Comparison of ENCODE assay signal across 11 cellular contexts in the genomic region with DNA sequence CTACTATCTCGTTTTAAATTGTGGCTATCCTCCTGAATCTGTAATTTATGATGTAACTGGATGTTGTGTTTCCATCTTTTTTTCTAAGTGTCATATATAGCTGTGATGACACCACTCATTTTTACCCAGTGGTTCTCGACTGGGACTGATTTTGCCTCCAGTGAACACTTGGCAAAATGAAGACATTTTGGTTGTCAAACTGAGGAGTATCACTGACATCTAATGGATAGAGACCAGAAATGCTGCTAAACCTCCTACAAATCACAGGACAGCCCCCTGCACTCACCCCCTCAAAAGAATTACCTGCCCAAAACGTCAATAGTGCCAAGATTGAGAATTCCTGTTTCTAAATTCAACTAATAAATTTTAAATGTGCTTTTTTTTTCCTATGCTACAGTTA. TPM values are rescaled to one million over a fixed set of nuclear protein-coding genes. Genes with fewer than 3 reads are reported as not detected.
A peak's percentile ranks its signal among the peaks of the same experiment; 100 is the strongest.
DNase-seq lines count a peak whose midpoint lies in the region; ATAC-seq and TF ChIP-seq lines count a peak whose summit lies in the region.
"Had no signal": no experiment of that assay in that cellular context is flagged by ENCODE, and none has a peak within 500 bp of the region (broad histone marks: within the 10 kb centered on the region; RNA-seq: fewer than 3 reads in every experiment).

No MANE protein-coding gene starts in this region.

- H3K9me3 Mint-ChIP-seq in CD4-positive, alpha-beta memory T cell: no peaks in the 10 kb centered on the region
- no peaks in the 10 kb centered on the region for H3K9me3 Mint-ChIP-seq in activated CD4-positive, alpha-beta memory T cell treated with anti-CD3 and anti-CD28 coated beads, Interleukin-2, amount 10 ng/mL, durations not matched to agents 7 days and 5 days
- H3K9me3 Mint-ChIP-seq in effector memory CD8-positive, alpha-beta T cell: no peaks in the 10 kb centered on the region

- POLR2A ChIA-PET in CD4-positive, alpha-beta memory T cell (lab: Charles Lee; ENCODE audit: partially characterized antibody): interaction anchor here (0.8 kb wide), 1 partner anchor 132 kb away, joined by 3 read pairs; no protein-coding TSS in a partner anchor
- POLR2A ChIA-PET in HCT116 (lab: Charles Lee): no interaction called here
- POLR2A ChIA-PET in activated CD4-positive, alpha-beta memory T cell treated with anti-CD3 and anti-CD28 coated beads, Interleukin-2, amount 10 ng/mL, durations not matched to agents 7 days and 5 days (lab: Charles Lee): interaction anchor here (1.4 kb wide), 1 partner anchor 135 kb away, joined by 3 read pairs; no protein-coding TSS in a partner anchor

- H2AK5ac ChIP-seq in mesendoderm (ENCODE audit: low read length): no peak overlapping the region

- RAD21 ChIA-PET in HCT116 (lab: Charles Lee; ENCODE audit: low non-redundant PET in 1 of 2, low total read pairs in 2 of 2, uncharacterized antibody in 2 of 2, unreplicated experiment in 2 of 2): no interaction called here

- TF ChIP-seq RAD21 in HCT116 (IDR thresholded peaks at IDR 0.05; ENCODE audit: low read depth): 0 out of 2 replicates have a peak, but pooled peaks have one; percentile 30

- TF ChIP-seq POLR2A in HCT116 (IDR thresholded peaks at IDR 0.05; ENCODE audit: borderline replicate concordance, extremely low read depth, insufficient read depth, insufficient read length): no peak

- H2BK120ac ChIP-seq in mesendoderm (ENCODE audit: low read depth, low read length): no peak overlapping the region

- no peaks in the 10 kb centered on the region for H3K9me2 ChIP-seq in HCT116 (ENCODE audit: insufficient read depth)

- no peak overlapping the region for H3K18ac ChIP-seq in mesendoderm (ENCODE audit: low read length)

- H3K36me3 Mint-ChIP-seq in CD4-positive, alpha-beta memory T cell: peaks cover 17 to 36% of the 10 kb centered on the region in 2 donors
- H3K36me3 Mint-ChIP-seq in activated CD4-positive, alpha-beta memory T cell treated with anti-CD3 and anti-CD28 coated beads, Interleukin-2, amount 10 ng/mL, durations not matched to agents 7 days and 5 days (ENCODE audit: low read depth): peaks cover 26% of the 10 kb centered on the region
- peaks cover 41% of the 10 kb centered on the region for H3K36me3 Mint-ChIP-seq in effector memory CD8-positive, alpha-beta T cell (ENCODE audit: insufficient read depth)

- no peaks in the 10 kb centered on the region for H3K27me3 Mint-ChIP-seq in CD4-positive, alpha-beta memory T cell
- no peaks in the 10 kb centered on the region for H3K27me3 Mint-ChIP-seq in activated CD4-positive, alpha-beta memory T cell treated with anti-CD3 and anti-CD28 coated beads, Interleukin-2, amount 10 ng/mL, durations not matched to agents 7 days and 5 days
- no peaks in the 10 kb centered on the region for H3K27me3 Mint-ChIP-seq in effector memory CD8-positive, alpha-beta T cell

- CTCF ChIA-PET in CD4-positive, alpha-beta memory T cell (lab: Charles Lee; ENCODE audit: partially characterized antibody): no interaction called here
- CTCF ChIA-PET in HCT116 (lab: Charles Lee): no interaction called here
- CTCF ChIA-PET in activated CD4-positive, alpha-beta memory T cell treated with anti-CD3 and anti-CD28 coated beads, Interleukin-2, amount 10 ng/mL, durations not matched to agents 7 days and 5 days (lab: Charles Lee): no interaction called here

- no peaks in the 10 kb centered on the region for H3K9me3 ChIP-seq in CD4-positive, alpha-beta memory T cell (ENCODE audit: control insufficient read depth in 1 of 2, low read length in 2 of 2)
- no peaks in the 10 kb centered on the region for H3K9me3 ChIP-seq in HCT116 (ENCODE audit: control insufficient read depth in 1 of 2, insufficient read depth in 1 of 2, low read depth in 1 of 2, low read length in 2 of 2)
- H3K9me3 ChIP-seq: neutrophil had no signal

- H3K56ac ChIP-seq in mesendoderm (ENCODE audit: low read length): no peak overlapping the region

- H3K4me3 ChIP-seq in CD4-positive, alpha-beta memory T cell (ENCODE audit: low read length in 2 of 2): no peak overlapping the region
- no peak overlapping the region for H3K4me3 ChIP-seq in HCT116 (replicated peaks in 1 of 2; ENCODE audit: low read depth in 1 of 2, low read length in 2 of 2)
- no peak overlapping the region for H3K4me3 ChIP-seq in mesendoderm (ENCODE audit: low read length)

- H4K20me1 ChIP-seq in HCT116 (ENCODE audit: insufficient read depth): no peaks in the 10 kb centered on the region

- no peak for DNase-seq in CD4-positive, alpha-beta memory T cell
- DNase-seq in HCT116 (ENCODE audit: low read depth, low spot score) (no peak), mesendoderm (peak; percentile 3), ureter (ENCODE audit: low spot score) (no peak)
- DNase-seq in activated CD4-positive, alpha-beta memory T cell treated with anti-CD3 and anti-CD28 coated beads, Interleukin-2, amount 10 ng/mL, durations not matched to agents 7 days and 5 days: no peak
- DNase-seq in effector memory CD8-positive, alpha-beta T cell: no peak
- DNase-seq: NCI-H345 had no signal

- peaks cover 19% of the 10 kb centered on the region for H3K36me3 ChIP-seq in CD4-positive, alpha-beta memory T cell (ENCODE audit: insufficient read depth, low read length)
- H3K36me3 ChIP-seq in HCT116 (ENCODE audit: control insufficient read depth in 1 of 2, insufficient read depth in 2 of 2, low read length in 2 of 2) (peaks cover 10 to 13% of the 10 kb centered on the region in 2 experiments), mesendoderm (ENCODE audit: control insufficient read depth, insufficient read depth, low read length) (no peaks in the 10 kb centered on the region)

- H3K4me1 Mint-ChIP-seq in CD4-positive, alpha-beta memory T cell: peaks cover 23 to 39% (median 32%) of the 10 kb centered on the region in 4 donors
- H3K4me1 Mint-ChIP-seq in activated CD4-positive, alpha-beta memory T cell treated with anti-CD3 and anti-CD28 coated beads, Interleukin-2, amount 10 ng/mL, durations not matched to agents 7 days and 5 days: peaks cover 45% of the 10 kb centered on the region
- peaks cover 14 to 28% of the 10 kb centered on the region in 2 donors for H3K4me1 Mint-ChIP-seq in effector memory CD8-positive, alpha-beta T cell (ENCODE audit: low read depth in 2 of 2)

- WGBS in mesendoderm (ENCODE audit: extremely low coverage, insufficient coverage, low lambda C conversion rate): no CpG with 5 or more reads among the region's 3 CpGs

- TF ChIP-seq CTCF in HCT116 (IDR thresholded peaks at IDR 0.05 in 2 of 3, conservative IDR thresholded peaks at IDR 0.05 in 1 of 3; ENCODE audit: borderline replicate concordance in 1 of 3, insufficient read depth in 1 of 3, low read depth in 2 of 3, low read length in 2 of 3): no peak; a peak in 1 of 6 replicates

- no peak overlapping the region for H2BK5ac ChIP-seq in mesendoderm (ENCODE audit: low read length)

- H4K5ac ChIP-seq in mesendoderm (ENCODE audit: low read length): no peak overlapping the region

- no peak for ATAC-seq in HCT116
- ATAC-seq in GM18511 (IDR thresholded peaks at IDR 0.05; ENCODE audit: unreplicated experiment): no peak
- ATAC-seq in effector memory CD8-positive, alpha-beta T cell (replicated peaks): no peak
- ATAC-seq in GM21423 (IDR thresholded peaks at IDR 0.05; ENCODE audit: unreplicated experiment): no peak

- no peak overlapping the region for H3K9ac ChIP-seq in HCT116 (ENCODE audit: low read length)
- H3K9ac ChIP-seq in mesendoderm (ENCODE audit: low read length): no peak overlapping the region

- H3K79me1 ChIP-seq in mesendoderm (ENCODE audit: low read length): peaks cover 9% of the 10 kb centered on the region

- BruUV-seq in HCT116 (replicated peaks; lab: Mats Ljungman, UMichigan): no TSS peak

- no peak overlapping the region for H3K23ac ChIP-seq in mesendoderm (ENCODE audit: low read length)

- no peak overlapping the region for H3K4ac ChIP-seq in mesendoderm (ENCODE audit: low read depth, low read length)

- H3K27me3 ChIP-seq in CD4-positive, alpha-beta memory T cell (ENCODE audit: insufficient read depth, low read length): no peaks in the 10 kb centered on the region
- H3K27me3 ChIP-seq in HCT116 (ENCODE audit: insufficient read depth, low read length): no peaks in the 10 kb centered on the region
- H3K27me3 ChIP-seq in mesendoderm (ENCODE audit: insufficient read depth, low read length, poor library complexity): no peaks in the 10 kb centered on the region
- H3K27me3 ChIP-seq: neutrophil had no signal

- H3K79me2 ChIP-seq in HCT116 (ENCODE audit: insufficient read depth, low read length) (peaks cover 59% of the 10 kb centered on the region), mesendoderm (ENCODE audit: control insufficient read depth, insufficient read depth, low read length) (peaks cover 17% of the 10 kb centered on the region)

- intact Hi-C loops in CD4-positive, alpha-beta memory T cell (cut with micrococcal nuclease): loop anchor here (10.0 kb wide), 1 partner anchor 330 kb away; no protein-coding TSS in a partner anchor
- intact Hi-C loops in HCT116 (cut with micrococcal nuclease): loop anchor here (5.0 kb wide), 3 partner anchors 163 to 328 kb away; no protein-coding TSS in a partner anchor

- peak overlapping the region in 6 of 8 donors; percentile 25 to 78 (median 56) for H3K4me3 Mint-ChIP-seq in CD4-positive, alpha-beta memory T cell
- H3K4me3 Mint-ChIP-seq in activated CD4-positive, alpha-beta memory T cell treated with anti-CD3 and anti-CD28 coated beads, Interleukin-2, amount 10 ng/mL, durations not matched to agents 7 days and 5 days: peak overlapping the region; percentile 43
- no peak overlapping the region for H3K4me3 Mint-ChIP-seq in effector memory CD8-positive, alpha-beta T cell

- no peak overlapping the region for H2BK15ac ChIP-seq in mesendoderm (replicated peaks; ENCODE audit: low read depth)

- H2AFZ ChIP-seq in HCT116 (ENCODE audit: low read depth, low read length, poor library complexity, severe bottlenecking): no peak overlapping the region

- no peak overlapping the region for H4K8ac ChIP-seq in mesendoderm (ENCODE audit: low read depth, low read length)

- peaks cover 29% of the 10 kb centered on the region for H3K4me1 ChIP-seq in CD4-positive, alpha-beta memory T cell (ENCODE audit: insufficient read depth, low read length)
- H3K4me1 ChIP-seq in HCT116 (ENCODE audit: control insufficient read depth in 1 of 2, insufficient read depth in 2 of 2, low read length in 2 of 2) (peaks cover 14 to 18% of the 10 kb centered on the region in 2 experiments), mesendoderm (ENCODE audit: control insufficient read depth, low read depth, low read length) (no peaks in the 10 kb centered on the region)

- no peak overlapping the region for H3K27ac ChIP-seq in CD4-positive, alpha-beta memory T cell (ENCODE audit: low read depth, low read length)
- no peak overlapping the region for H3K27ac ChIP-seq in HCT116 (ENCODE audit: low read depth, low read length)
- H3K27ac ChIP-seq in mesendoderm (ENCODE audit: low read depth, low read length): no peak overlapping the region
- H3K27ac ChIP-seq: neutrophil, SK-N-MC had no signal

- H3K4me2 ChIP-seq in HCT116 (ENCODE audit: low read length) (peak overlapping the region; percentile 80; the same call in 1 of the 2 replicates), mesendoderm (ENCODE audit: low read length) (no peak overlapping the region)

- H3K27ac Mint-ChIP-seq in CD4-positive, alpha-beta memory T cell: peak overlapping the region in 2 of 7 donors; percentile 40 to 67
- no peak overlapping the region for H3K27ac Mint-ChIP-seq in activated CD4-positive, alpha-beta memory T cell treated with anti-CD3 and anti-CD28 coated beads, Interleukin-2, amount 10 ng/mL, durations not matched to agents 7 days and 5 days
- H3K27ac Mint-ChIP-seq in effector memory CD8-positive, alpha-beta T cell: no peak overlapping the region

RNA-seq across cellular contexts. Expression of a gene that starts 1.9 kb away (rescaled TPM):
- total RNA-seq in CD4-positive, alpha-beta memory T cell: 10 to 100 TPM; 45.8 to 45.9 TPM
- 10 to 100 TPM; 12.5 to 12.8 TPM for polyA plus RNA-seq in CD4-positive, alpha-beta memory T cell
- total RNA-seq in HCT116 (2021; ENCODE audit: unreplicated experiment) (13.2 TPM), ureter (29.9 TPM)
- polyA plus RNA-seq in HCT116 (2012): 1.9 and 5.2 TPM in 2 replicates
- 10 to 100 TPM; 13.9 to 15.4 TPM for total RNA-seq in activated CD4-positive, alpha-beta memory T cell treated with anti-CD3 and anti-CD28 coated beads, Interleukin-2, amount 10 ng/mL, durations not matched to agents 7 days and 5 days
- polyA plus RNA-seq in mesendoderm (2013, experiment 1 of 2): 12.7 TPM
- 12.4 TPM for polyA plus RNA-seq in mesendoderm (2013, experiment 2 of 2)

RNA-seq across cellular contexts. Expression of a gene that starts 2.1 kb away (rescaled TPM):
- 1 to 10 TPM; 5.6 to 5.8 TPM for total RNA-seq in CD4-positive, alpha-beta memory T cell
- 1 to 10 TPM; 1.5 to 2.4 TPM for polyA plus RNA-seq in CD4-positive, alpha-beta memory T cell
- total RNA-seq in HCT116 (2021; ENCODE audit: unreplicated experiment) (13.7 TPM), ureter (2.4 TPM)
- 2.2 and 3.1 TPM in 2 replicates for polyA plus RNA-seq in HCT116 (2012)
- total RNA-seq in activated CD4-positive, alpha-beta memory T cell treated with anti-CD3 and anti-CD28 coated beads, Interleukin-2, amount 10 ng/mL, durations not matched to agents 7 days and 5 days: 10 to 100 TPM; 13.2 to 13.3 TPM
- polyA plus RNA-seq in mesendoderm (2013, experiment 1 of 2): 7.5 TPM
- 8.2 TPM for polyA plus RNA-seq in mesendoderm (2013, experiment 2 of 2)

RNA-seq across cellular contexts. Expression of a gene that starts 43.2 kb away (rescaled TPM):
- total RNA-seq in CD4-positive, alpha-beta memory T cell: 1 to 10 TPM; 1.0 to 1.3 TPM
- under 1 TPM in 1 of 2 donors, not detected in 1; 0.13 TPM for polyA plus RNA-seq in CD4-positive, alpha-beta memory T cell
- total RNA-seq in HCT116 (2021; ENCODE audit: unreplicated experiment): 0.54 TPM
- 0.14 and 0.47 TPM in 2 replicates for polyA plus RNA-seq in HCT116 (2012)
- under 1 TPM; 0.53 to 0.60 TPM for total RNA-seq in activated CD4-positive, alpha-beta memory T cell treated with anti-CD3 and anti-CD28 coated beads, Interleukin-2, amount 10 ng/mL, durations not matched to agents 7 days and 5 days
- polyA plus RNA-seq in mesendoderm (2013, experiment 1 of 2): 0.17 TPM
- 0.11 TPM for polyA plus RNA-seq in mesendoderm (2013, experiment 2 of 2)
- 1.8 TPM for total RNA-seq in ureter

Comparison
In these comparisons a context has a peak if more than half of its experiments do, and no peak if none do; other contexts are left out.
1. H3K4me3 Mint-ChIP-seq: peak in CD4-positive, alpha-beta memory T cell (6 of 8) and activated CD4-positive, alpha-beta memory T cell treated with anti-CD3 and anti-CD28 coated beads, Interleukin-2, amount 10 ng/mL, durations not matched to agents 7 days and 5 days (single experiment); none in effector memory CD8-positive, alpha-beta T cell (0 of 2).